Comparison of ENCODE assay signal across 12 cellular contexts in genomic region chr16:29192329-29193247, GRCh38.
DNase-seq lines count a peak whose midpoint lies in the region; ATAC-seq, FAIRE-seq and TF ChIP-seq lines count a peak whose summit lies in the region.
"Had no signal": no experiment of that assay in that cellular context is flagged by ENCODE, and none has a peak within 500 bp of the region (broad histone marks: within the 10 kb centered on the region; RNA-seq: fewer than 3 reads in every experiment).

No MANE protein-coding gene starts in this region.

- peak; percentile 35 for FAIRE-seq in urothelium cell line (lab: Jason Lieb, UNC)
- FAIRE-seq: keratinocyte had no signal

- H3K9me3 ChIP-seq in left ventricle myocardium inferior (replicated peaks), result no peaks in the 10 kb centered on the region

- no peak overlapping the region for H3K27ac ChIP-seq in left ventricle myocardium inferior (replicated peaks)
- no peak overlapping the region for H3K27ac ChIP-seq in foreskin keratinocyte

- no peak for ATAC-seq in Right ventricle myocardium superior (ENCODE audit: poor library complexity)
- ATAC-seq in foreskin keratinocyte, result no peak
- no peak for ATAC-seq in GM19035 (IDR thresholded peaks at IDR 0.05; ENCODE audit: unreplicated experiment)

- H3K27me3 ChIP-seq in left ventricle myocardium inferior (ENCODE audit: low read depth) (no peaks in the 10 kb centered on the region), foreskin keratinocyte (no peaks in the 10 kb centered on the region)

- H3K4me1 ChIP-seq in left ventricle myocardium inferior, result no peaks in the 10 kb centered on the region
- H3K4me1 ChIP-seq in foreskin keratinocyte, result no peaks in the 10 kb centered on the region

- DNase-seq in Right ventricle myocardium superior (peak; percentile 40), left ventricle myocardium inferior (no peak), NB4 (ENCODE audit: low read depth) (no peak), foreskin keratinocyte (no peak), urothelium cell line (ENCODE audit: low spot score) (no peak), cerebellum (ENCODE audit: low spot score) (no peak), DMS53 (lab: John Stamatoyannopoulos, UW) (no peak)
- DNase-seq: NCI-H1105 treated with DMSO at 0.1 percent for 48 hours; NCI-H748 treated with DMSO at 0.1 percent for 48 hours; stimulated activated CD4-positive, alpha-beta T cell treated with anti-CD3 and anti-CD28 coated beads, Interleukin-1b, Interleukin-23, amount 100 ng/mL, for 48 hours had no signal

- no peaks in the 10 kb centered on the region for H3K36me3 ChIP-seq in left ventricle myocardium inferior

- no peak for TF ChIP-seq POLR2A in NB4 (IDR thresholded peaks at IDR 0.05; ENCODE audit: extremely low read depth, insufficient read length)

- H3K4me3 ChIP-seq in left ventricle myocardium inferior, result no peak overlapping the region
- H3K4me3 ChIP-seq in NB4 (ENCODE audit: low read depth, low read length), result no peak overlapping the region

- TF ChIP-seq CTCF in left ventricle myocardium inferior (IDR thresholded peaks at IDR 0.05; ENCODE audit: borderline replicate concordance) (no peak), NB4 (IDR thresholded peaks at IDR 0.05; ENCODE audit: low read depth, low read length) (peak; percentile 19), foreskin keratinocyte (conservative IDR thresholded peaks at IDR 0.05) (peak; percentile 36)

- intact Hi-C loops in Right ventricle myocardium superior (cut with DNase I), result no loop called here
- intact Hi-C loops in left ventricle myocardium inferior (cut with micrococcal nuclease), result no loop called here
